In the genomic region with DNA sequence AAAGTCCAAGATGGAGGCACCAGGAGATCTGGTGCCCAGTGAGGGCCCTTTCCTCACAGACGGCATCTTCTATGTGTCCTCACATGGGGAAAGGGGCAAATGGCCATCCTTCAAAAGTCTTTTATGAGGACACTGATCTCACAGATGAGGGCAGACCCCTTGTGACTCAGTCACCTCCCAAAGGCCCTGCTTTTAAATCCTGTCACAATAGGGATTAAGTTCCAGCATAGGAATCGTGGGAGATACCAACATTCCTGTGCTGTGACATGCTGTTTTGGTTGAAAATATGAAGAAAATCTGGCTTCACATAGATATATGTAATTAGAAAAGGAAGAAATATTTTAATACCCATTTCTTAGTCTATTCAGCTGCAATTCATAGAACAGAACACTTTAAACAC, we compare ENCODE assay signal across 1 cellular context.
TF ChIP-seq lines count a peak whose summit lies in the region.

No MANE protein-coding gene starts in this region.

TF ChIP-seq in IMR-90, 13 proteins besides CTCF, POLR2A, EP300 and RAD21 (continued from another document):
- TF ChIP-seq, protein P1, sequence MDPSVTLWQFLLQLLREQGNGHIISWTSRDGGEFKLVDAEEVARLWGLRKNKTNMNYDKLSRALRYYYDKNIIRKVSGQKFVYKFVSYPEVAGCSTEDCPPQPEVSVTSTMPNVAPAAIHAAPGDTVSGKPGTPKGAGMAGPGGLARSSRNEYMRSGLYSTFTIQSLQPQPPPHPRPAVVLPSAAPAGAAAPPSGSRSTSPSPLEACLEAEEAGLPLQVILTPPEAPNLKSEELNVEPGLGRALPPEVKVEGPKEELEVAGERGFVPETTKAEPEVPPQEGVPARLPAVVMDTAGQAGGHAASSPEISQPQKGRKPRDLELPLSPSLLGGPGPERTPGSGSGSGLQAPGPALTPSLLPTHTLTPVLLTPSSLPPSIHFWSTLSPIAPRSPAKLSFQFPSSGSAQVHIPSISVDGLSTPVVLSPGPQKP (IDR thresholded peaks at IDR 0.05; ENCODE audit: borderline replicate concordance, low read depth, low read length): no peak
- TF ChIP-seq FOS (IDR thresholded peaks at IDR 0.05; ENCODE audit: low read depth, low read length) (no peak), NFE2L2 (IDR thresholded peaks at IDR 0.05; ENCODE audit: low read depth, low read length) (no peak), CEBPB (IDR thresholded peaks at IDR 0.05; ENCODE audit: low read depth, low read length) (peak; percentile 47)
